8 cellular contexts compared by ENCODE assay signal in genomic region chr20:21615617-21616080, GRCh38.
DNase-seq lines count a peak whose midpoint lies in the region; ATAC-seq, FAIRE-seq and TF ChIP-seq lines count a peak whose summit lies in the region.

No MANE protein-coding gene starts in this region.

- intact Hi-C loops in psoas muscle (cut with DNase I) = loop anchor here in 1 of 2 donors (5.0 kb wide), 1 partner anchor 778 kb away; no protein-coding TSS in a partner anchor

- H3K79me2 ChIP-seq in OCI-LY3 (ENCODE audit: low read length) = no peaks in the 10 kb centered on the region

- TF ChIP-seq CTCF in A549 (IDR thresholded peaks at IDR 0.05) (peak; percentile 84), GM12874 (IDR thresholded peaks at IDR 0.05; ENCODE audit: insufficient read depth, low read depth, low read length) (peak; percentile 89), OCI-LY3 (IDR thresholded peaks at IDR 0.05; ENCODE audit: low read depth, low read length) (peak; percentile 96), psoas muscle (IDR thresholded peaks at IDR 0.05) (peak; percentile 65)

- H3K4me3 ChIP-seq in A549 = no peak overlapping the region
- no peak overlapping the region for H3K4me3 ChIP-seq in OCI-LY3 (ENCODE audit: low read length)
- H3K4me3 ChIP-seq in psoas muscle = no peak overlapping the region

- POLR2A ChIA-PET in A549 (lab: Yijun Ruan, JAX) = no interaction called here

- TF ChIP-seq RAD21 in A549 (conservative IDR thresholded peaks at IDR 0.05 in 1 of 2, IDR thresholded peaks at IDR 0.05 in 1 of 2) = peak; percentile 77 to 87

- no peaks in the 10 kb centered on the region for H4K20me1 ChIP-seq in OCI-LY3 (ENCODE audit: insufficient read depth, low read length)

- DNase-seq in A549 (ENCODE audit: low read depth in 1 of 2, low spot score in 1 of 2) (peak; percentile 71 to 73), frontal cortex (ENCODE audit: low spot score in 2 of 2) (peak; percentile 49 to 67), psoas muscle (peak; percentile 35 to 64)
- DNase-seq in activated T-helper 1 cell treated with anti-CD3 and anti-CD28 coated beads, Interleukin-2, amount 50 U/mL, for 16 hours (ENCODE audit: low read depth in 1 of 2, low spot score in 1 of 2) = peak; percentile 10 to 13

- WGBS in A549 (ENCODE audit: missing lambda C conversion rate) = 17% methylated on average over 10 of the region's 10 CpGs
- 33 to 35% (median 33%) methylated on average over 10 of the region's 10 CpGs for WGBS in psoas muscle, 3 donors

- H3K9ac ChIP-seq in OCI-LY3 (ENCODE audit: low read length) = no peak overlapping the region

- no peaks in the 10 kb centered on the region for H3K9me3 ChIP-seq in A549
- no peaks in the 10 kb centered on the region for H3K9me3 ChIP-seq in OCI-LY3 (ENCODE audit: insufficient read depth, low read length)
- no peaks in the 10 kb centered on the region for H3K9me3 ChIP-seq in psoas muscle

- H3K4me2 ChIP-seq in A549 (no peak overlapping the region), OCI-LY3 (ENCODE audit: low read length) (no peak overlapping the region)

- H3K27ac ChIP-seq in A549 = no peak overlapping the region
- H3K27ac ChIP-seq in OCI-LY3 (ENCODE audit: low read length) = no peak overlapping the region
- no peak overlapping the region for H3K27ac ChIP-seq in psoas muscle

- no peak overlapping the region for H2AFZ ChIP-seq in OCI-LY3 (ENCODE audit: low read depth, low read length)

- CTCF ChIA-PET in A549 (lab: Yijun Ruan, JAX) = interaction anchor here (0.6 to 3.9 kb wide), 62 partner anchors 9 to 1514 kb away, joined by 3 to 80 read pairs (median 4); partner anchors contain the start of gene NKX2-2

- peak; percentile 88 to 98 for ATAC-seq in A549
- ATAC-seq in HG03460 (IDR thresholded peaks at IDR 0.05; ENCODE audit: unreplicated experiment) = peak; percentile 68
- ATAC-seq in psoas muscle = peak; percentile 47 to 62 (median 52)
- ATAC-seq in GM19463 (IDR thresholded peaks at IDR 0.05; ENCODE audit: unreplicated experiment) = no peak

- H3K4me1 ChIP-seq in A549 = no peaks in the 10 kb centered on the region
- no peaks in the 10 kb centered on the region for H3K4me1 ChIP-seq in OCI-LY3 (ENCODE audit: low read length)
- no peaks in the 10 kb centered on the region for H3K4me1 ChIP-seq in psoas muscle

- H3K36me3 ChIP-seq in OCI-LY3 (replicated peaks; ENCODE audit: low read depth, low read length) = no peaks in the 10 kb centered on the region
- H3K36me3 ChIP-seq in psoas muscle (ENCODE audit: insufficient read depth in 1 of 2, low read depth in 1 of 2) = no peaks in the 10 kb centered on the region

- H3K27me3 ChIP-seq in OCI-LY3 (ENCODE audit: low read depth, low read length) (peaks cover 38% of the 10 kb centered on the region), psoas muscle (ENCODE audit: insufficient read depth in 3 of 3, low read length in 2 of 3) (peaks cover 0 to 2% (median 0%) of the 10 kb centered on the region in 3 donors)

- FAIRE-seq in A549 (lab: Jason Lieb, UNC) = peak; percentile 94
- FAIRE-seq in frontal cortex (lab: Jason Lieb, UNC) = peak; percentile 30

- no peak for TF ChIP-seq POLR2A in A549 (IDR thresholded peaks at IDR 0.05; ENCODE audit: low read length)

- TF ChIP-seq EP300 in A549 (IDR thresholded peaks at IDR 0.05) = no peak

TF ChIP-seq in A549, 52 proteins besides CTCF, POLR2A, EP300 and RAD21:
- TF ChIP-seq HOXB13 (CRISPR knock-in tag; IDR thresholded peaks at IDR 0.05; ENCODE audit: low read depth) (no peak), SMC3 (IDR thresholded peaks at IDR 0.05) (peak; percentile 67; the same call in 2 of the 3 replicates), MAX (IDR thresholded peaks at IDR 0.05) (no peak), PHF8 (IDR thresholded peaks at IDR 0.05; ENCODE audit: borderline replicate concordance, low read depth) (no peak), SREBF2 (IDR thresholded peaks at IDR 0.05) (no peak)

Comparison
In these comparisons a context has a peak if more than half of its experiments do, and no peak if none do; other contexts are left out.
1. DNase-seq: peak in every context shown above with its lines; median percentile 72 in A549; 58 in frontal cortex; 50 in psoas muscle; 12 in activated T-helper 1 cell treated with anti-CD3 and anti-CD28 coated beads, Interleukin-2, amount 50 U/mL, for 16 hours.